In genomic region chr3:12999147-13000140, GRCh38 we compare ENCODE assay signal across 10 cellular contexts.
DNase-seq lines count a peak whose midpoint lies in the region; ATAC-seq and TF ChIP-seq lines count a peak whose summit lies in the region.
"Had no signal": no experiment of that assay in that cellular context is flagged by ENCODE, and none has a peak within 500 bp of the region (broad histone marks: within the 10 kb centered on the region; RNA-seq: fewer than 3 reads in every experiment).

No MANE protein-coding gene starts in this region.

- H3K36me3 Mint-ChIP-seq in natural killer cell: no peaks in the 10 kb centered on the region

- DNase-seq in natural killer cell: no peak
- DNase-seq in GM19240 (ENCODE audit: insufficient read length, low spot score): no peak
- no peak for DNase-seq in GM23248
- DNase-seq in iPS-NIHi7 (ENCODE audit: extremely low spot score): no peak
- DNase-seq in putamen (ENCODE audit: low spot score): no peak
- DNase-seq: IMR-90 had no signal

- H3K27ac Mint-ChIP-seq in natural killer cell: peak overlapping the region; percentile 81 to 84

- peaks cover 72 to 77% of the 10 kb centered on the region in 2 donors for H3K4me1 Mint-ChIP-seq in natural killer cell

- H3K27me3 Mint-ChIP-seq in natural killer cell (ENCODE audit: low read depth in 2 of 2): no peaks in the 10 kb centered on the region

- H4K20me1 ChIP-seq in GM23248 (ENCODE audit: insufficient read depth): no peaks in the 10 kb centered on the region

- in situ Hi-C loops in GM23248 (cut with MboI): no loop called here

- ATAC-seq in GM19351 (IDR thresholded peaks at IDR 0.05; ENCODE audit: unreplicated experiment) (peak; percentile 50), HG03442 (IDR thresholded peaks at IDR 0.05; ENCODE audit: unreplicated experiment) (peak; percentile 55), natural killer cell (peak; percentile 6 to 85 (median 11))

- no peaks in the 10 kb centered on the region for H3K9me3 Mint-ChIP-seq in natural killer cell

- no peaks in the 10 kb centered on the region; the same call in 1 of the 2 replicates for H3K27me3 ChIP-seq in GM23248 (replicated peaks; ENCODE audit: insufficient read depth)

- peak overlapping the region; percentile 1 for H3K4me3 Mint-ChIP-seq in natural killer cell

- no peak overlapping the region for H3K9ac ChIP-seq in GM23248

- no peak overlapping the region for H2AFZ ChIP-seq in GM23248

- no peaks in the 10 kb centered on the region for H3K36me3 ChIP-seq in GM23248 (ENCODE audit: low read depth)

- no peaks in the 10 kb centered on the region for H3K79me2 ChIP-seq in GM23248 (ENCODE audit: insufficient read depth)

- WGBS in GM23248 (ENCODE audit: low coverage in 1 of 2, low lambda C conversion rate in 2 of 2, missing lambda C conversion rate in 2 of 2), 2 experiments: 73 to 75% methylated on average over 14 of the region's 14 CpGs

- no peaks in the 10 kb centered on the region for H3K9me2 ChIP-seq in GM23248 (ENCODE audit: insufficient read depth)

- no peak overlapping the region for H3K4me2 ChIP-seq in GM23248 (ENCODE audit: unreplicated experiment)

- H3K27ac ChIP-seq in angular gyrus (ENCODE audit: low read depth, low read length) (peak overlapping the region; percentile 44), GM23248 (no peak overlapping the region)
- H3K27ac ChIP-seq: epithelial cell of prostate had no signal

- H3K4me3 ChIP-seq in GM23248: no peak overlapping the region

- no peaks in the 10 kb centered on the region for H3F3A ChIP-seq in GM23248 (ENCODE audit: insufficient read depth)

- H3K4me1 ChIP-seq in GM23248 (ENCODE audit: insufficient read depth): no peaks in the 10 kb centered on the region

- intact Hi-C loops in natural killer cell (cut with micrococcal nuclease): loop anchor here (10.0 kb wide), 2 partner anchors 45 to 55 kb away; no protein-coding TSS in a partner anchor

- no peak for TF ChIP-seq CTCF in natural killer cell (IDR thresholded peaks at IDR 0.05)

- H3K9me3 ChIP-seq in GM23248 (ENCODE audit: low read depth): no peaks in the 10 kb centered on the region
